Comparison of ENCODE assay signal across 20 cellular contexts in the genomic region with DNA sequence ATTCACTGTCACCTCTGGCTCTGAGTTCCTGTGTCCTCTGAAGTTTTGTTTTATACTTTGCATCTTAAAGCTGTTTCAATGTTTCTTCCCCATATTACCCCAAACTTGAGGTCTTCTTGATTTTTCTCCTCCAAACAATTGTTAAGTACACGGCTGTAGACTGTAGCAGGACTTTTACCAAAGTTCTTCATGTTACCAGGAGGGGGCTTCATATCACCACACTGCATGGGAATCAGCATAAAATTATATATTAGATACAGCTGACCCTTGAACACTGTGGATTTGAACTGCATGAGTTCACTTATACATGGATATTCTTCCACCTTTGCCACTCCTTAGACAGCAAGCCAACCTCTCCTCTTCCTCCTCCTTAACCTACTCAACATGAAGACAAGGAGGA. TPM values are rescaled to one million over a fixed set of nuclear protein-coding genes. Genes with fewer than 3 reads are reported as not detected.
DNase-seq lines count a peak whose midpoint lies in the region; ATAC-seq and TF ChIP-seq lines count a peak whose summit lies in the region.
"Had no signal": no experiment of that assay in that cellular context is flagged by ENCODE, and none has a peak within 500 bp of the region (broad histone marks: within the 10 kb centered on the region; RNA-seq: fewer than 3 reads in every experiment).

No MANE protein-coding gene starts in this region.

- no peaks in the 10 kb centered on the region for H4K20me1 ChIP-seq in GM23248 (ENCODE audit: insufficient read depth)

- H3K27ac Mint-ChIP-seq in brain (no peak overlapping the region), nephron (peak overlapping the region; percentile 88 to 94 (median 92))
- H3K27ac Mint-ChIP-seq: activated CD4-positive, alpha-beta T cell treated with anti-CD3 and anti-CD28 coated beads, Interleukin-2, amount 10 ng/mL, durations not matched to agents 7 days and 5 days; activated naive CD4-positive, alpha-beta T cell treated with anti-CD3 and anti-CD28 coated beads, Interleukin-2, amount 10 ng/mL, durations not matched to agents 7 days and 5 days; B cell; natural killer cell; stimulated activated naive B cell treated with anti-CD40 and anti-IgM and Interleukin-4, amounts not matched to agents 10 μg/mL and 1 μg/mL and 100 μg/mL, for 72 hours had no signal

- no peak for ATAC-seq in HG02678 (IDR thresholded peaks at IDR 0.05; ENCODE audit: unreplicated experiment)
- ATAC-seq: natural killer cell; stimulated activated naive B cell treated with anti-CD40 and anti-IgM and Interleukin-4, amounts not matched to agents 10 μg/mL and 1 μg/mL and 100 μg/mL, for 72 hours had no signal

- H3K79me2 ChIP-seq in GM23248 (ENCODE audit: insufficient read depth), result no peaks in the 10 kb centered on the region

- in situ Hi-C loops in GM23248 (cut with MboI), result loop anchor here (10.0 to 25.0 kb wide), 3 partner anchors 280 to 887 kb away; no protein-coding TSS in a partner anchor

- H3K9me3 Mint-ChIP-seq in brain, result peaks cover 0 to 2% (median 0%) of the 10 kb centered on the region in 5 experiments
- peaks cover 2% of the 10 kb centered on the region for H3K9me3 Mint-ChIP-seq in nephron
- H3K9me3 Mint-ChIP-seq: activated CD4-positive, alpha-beta T cell treated with anti-CD3 and anti-CD28 coated beads, Interleukin-2, amount 10 ng/mL, durations not matched to agents 7 days and 5 days; activated naive CD4-positive, alpha-beta T cell treated with anti-CD3 and anti-CD28 coated beads, Interleukin-2, amount 10 ng/mL, durations not matched to agents 7 days and 5 days; stimulated activated naive B cell treated with anti-CD40 and anti-IgM and Interleukin-4, amounts not matched to agents 10 μg/mL and 1 μg/mL and 100 μg/mL, for 72 hours had no signal

- no peak overlapping the region for H3K9ac ChIP-seq in GM23248

- no peaks in the 10 kb centered on the region for H3K9me3 ChIP-seq in GM23248 (ENCODE audit: low read depth)
- H3K9me3 ChIP-seq: transverse colon had no signal

- no peaks in the 10 kb centered on the region for H3K27me3 ChIP-seq in GM23248 (replicated peaks; ENCODE audit: insufficient read depth)
- H3K27me3 ChIP-seq: transverse colon had no signal

- H3K27ac ChIP-seq in GM23248, result no peak overlapping the region
- H3K27ac ChIP-seq: transverse colon had no signal

- H3K36me3 ChIP-seq in GM23248 (ENCODE audit: low read depth), result no peaks in the 10 kb centered on the region
- H3K36me3 ChIP-seq: transverse colon had no signal

- no peak overlapping the region for H3K4me2 ChIP-seq in GM23248 (ENCODE audit: unreplicated experiment)

- no peak for TF ChIP-seq CTCF in NB4 (IDR thresholded peaks at IDR 0.05; ENCODE audit: low read depth, low read length)
- peak; percentile 15 to 38 for TF ChIP-seq CTCF in brain (conservative IDR thresholded peaks at IDR 0.05)
- peak; percentile 18 to 33 (median 23) for TF ChIP-seq CTCF in nephron (IDR thresholded peaks at IDR 0.05; ENCODE audit: unreplicated experiment in 3 of 3)

- TF ChIP-seq POLR2A in NB4 (IDR thresholded peaks at IDR 0.05; ENCODE audit: extremely low read depth, insufficient read length), result no peak

- DNase-seq in GM23248 (peak; percentile 17), NB4 (ENCODE audit: low read depth) (peak; percentile 4), NCI-H1417 (lab: John Stamatoyannopoulos, UW) (no peak), posterior vena cava (ENCODE audit: low spot score) (no peak)
- no peak for DNase-seq in activated CD8-positive, alpha-beta memory T cell treated with anti-CD3 and anti-CD28 coated beads for 24 hours
- DNase-seq: activated CD4-positive, alpha-beta T cell treated with anti-CD3 and anti-CD28 coated beads, Interleukin-2, amount 10 ng/mL, durations not matched to agents 7 days and 5 days; activated naive CD4-positive, alpha-beta T cell treated with anti-CD3 and anti-CD28 coated beads, Interleukin-2, amount 10 ng/mL, durations not matched to agents 7 days and 5 days; activated T-cell treated with anti-CD3 and anti-CD28 coated beads for 4 hours; DMS153; H7; natural killer cell; NCI-H187 treated with DMSO at 0.1 percent for 48 hours; NCI-H446 treated with DMSO at 0.1 percent for 48 hours; stimulated activated naive B cell treated with anti-CD40 and anti-IgM and Interleukin-4, amounts not matched to agents 10 μg/mL and 1 μg/mL and 100 μg/mL, for 72 hours; transverse colon had no signal

- H3K9me2 ChIP-seq in GM23248 (ENCODE audit: insufficient read depth), result no peaks in the 10 kb centered on the region

- H3K4me3 ChIP-seq in GM23248, result no peak overlapping the region
- no peak overlapping the region for H3K4me3 ChIP-seq in NB4 (ENCODE audit: low read depth, low read length)
- H3K4me3 ChIP-seq: transverse colon had no signal

- H3K4me3 Mint-ChIP-seq in brain (no peak overlapping the region), nephron (no peak overlapping the region)
- H3K4me3 Mint-ChIP-seq: activated CD4-positive, alpha-beta T cell treated with anti-CD3 and anti-CD28 coated beads, Interleukin-2, amount 10 ng/mL, durations not matched to agents 7 days and 5 days; activated naive CD4-positive, alpha-beta T cell treated with anti-CD3 and anti-CD28 coated beads, Interleukin-2, amount 10 ng/mL, durations not matched to agents 7 days and 5 days; B cell; natural killer cell; stimulated activated naive B cell treated with anti-CD40 and anti-IgM and Interleukin-4, amounts not matched to agents 10 μg/mL and 1 μg/mL and 100 μg/mL, for 72 hours had no signal

- intact Hi-C loops in posterior vena cava (cut with DNase I), result no loop called here

- no peak overlapping the region for H2AFZ ChIP-seq in GM23248

- H3F3A ChIP-seq in GM23248 (ENCODE audit: insufficient read depth), result peaks cover 13% of the 10 kb centered on the region; the same call in 1 of the 2 replicates

- WGBS in GM23248 (ENCODE audit: low coverage in 1 of 2, low lambda C conversion rate in 2 of 2, missing lambda C conversion rate in 2 of 2), 2 experiments, result 55 to 75% methylated on average over 1 of the region's 1 CpG

- peaks cover 18% of the 10 kb centered on the region for H3K4me1 ChIP-seq in GM23248 (ENCODE audit: insufficient read depth)
- H3K4me1 ChIP-seq: transverse colon had no signal

- no peaks in the 10 kb centered on the region for H3K36me3 Mint-ChIP-seq in brain
- no peaks in the 10 kb centered on the region for H3K36me3 Mint-ChIP-seq in nephron (ENCODE audit: low read depth)
- H3K36me3 Mint-ChIP-seq: activated naive CD4-positive, alpha-beta T cell treated with anti-CD3 and anti-CD28 coated beads, Interleukin-2, amount 10 ng/mL, durations not matched to agents 7 days and 5 days; natural killer cell; stimulated activated naive B cell treated with anti-CD40 and anti-IgM and Interleukin-4, amounts not matched to agents 10 μg/mL and 1 μg/mL and 100 μg/mL, for 72 hours had no signal

- H3K4me1 Mint-ChIP-seq in brain, result peaks cover 20% of the 10 kb centered on the region
- H3K4me1 Mint-ChIP-seq in nephron, result peaks cover 62% of the 10 kb centered on the region
- H3K4me1 Mint-ChIP-seq: activated CD4-positive, alpha-beta T cell treated with anti-CD3 and anti-CD28 coated beads, Interleukin-2, amount 10 ng/mL, durations not matched to agents 7 days and 5 days; activated naive CD4-positive, alpha-beta T cell treated with anti-CD3 and anti-CD28 coated beads, Interleukin-2, amount 10 ng/mL, durations not matched to agents 7 days and 5 days; B cell; natural killer cell; stimulated activated naive B cell treated with anti-CD40 and anti-IgM and Interleukin-4, amounts not matched to agents 10 μg/mL and 1 μg/mL and 100 μg/mL, for 72 hours had no signal

- no peaks in the 10 kb centered on the region for H3K27me3 Mint-ChIP-seq in brain
- no peaks in the 10 kb centered on the region for H3K27me3 Mint-ChIP-seq in nephron (ENCODE audit: low read depth)
- H3K27me3 Mint-ChIP-seq: activated CD4-positive, alpha-beta T cell treated with anti-CD3 and anti-CD28 coated beads, Interleukin-2, amount 10 ng/mL, durations not matched to agents 7 days and 5 days; stimulated activated naive B cell treated with anti-CD40 and anti-IgM and Interleukin-4, amounts not matched to agents 10 μg/mL and 1 μg/mL and 100 μg/mL, for 72 hours had no signal

RNA-seq across cellular contexts. Expression of gene SPATA18, which starts 56.6 kb away (rescaled TPM):
- total RNA-seq in GM23248 (2014; rRNA removed; shearing (Covaris generic)), result 14.3 and 22.9 TPM in 2 replicates
- polyA plus RNA-seq in GM23248 (2016; fragmentation: Nextera tagmentation; extraction: Ambion mirVana) (12.5 and 13.7 TPM in 2 replicates), brain (ENCODE audit: insufficient read depth, low read depth, low replicate concordance) (3.6 TPM)
- total RNA-seq in posterior vena cava, result 1 to 10 TPM; 5.3 to 5.8 TPM
- total RNA-seq: HT-29, natural killer cell had no signal

Comparison
In these comparisons a context has a peak if more than half of its experiments do, and no peak if none do; other contexts are left out.
1. DNase-seq: peak in GM23248 (single experiment) and NB4 (single experiment); none in NCI-H1417 (0 of 3), posterior vena cava (single experiment) and activated CD8-positive, alpha-beta memory T cell treated with anti-CD3 and anti-CD28 coated beads for 24 hours (single experiment).
2. H3K27ac Mint-ChIP-seq: peak in nephron (3 of 3); none in brain (0 of 5).